In the genomic region with DNA sequence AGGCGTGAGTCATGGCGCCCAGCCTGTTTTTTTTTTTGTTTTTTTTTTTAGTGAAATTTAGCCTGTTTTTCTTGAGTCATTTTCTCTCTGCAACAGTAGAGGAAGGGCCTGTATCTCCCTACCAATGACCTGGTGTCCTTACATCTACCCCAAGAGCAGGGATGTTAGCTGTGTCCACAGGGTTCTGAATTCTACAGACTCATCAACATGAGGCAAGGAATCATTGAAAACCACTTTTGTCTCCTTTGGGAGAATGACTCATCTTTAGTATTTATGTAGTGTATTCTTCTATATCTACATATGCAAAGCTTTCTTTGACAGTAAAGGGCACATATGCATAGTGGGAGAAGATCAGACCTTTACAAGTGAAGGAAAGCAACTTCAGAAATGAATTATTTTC, we compare ENCODE assay signal across 18 cellular contexts.
"Had no signal": no experiment of that assay in that cellular context is flagged by ENCODE, and none has a peak within 500 bp of the region (broad histone marks: within the 10 kb centered on the region; RNA-seq: fewer than 3 reads in every experiment).

No MANE protein-coding gene starts in this region.

- H3K36me3 Mint-ChIP-seq: activated naive CD4-positive, alpha-beta T cell treated with anti-CD3 and anti-CD28 coated beads, Interleukin-2, amount 10 ng/mL, durations not matched to agents 7 days and 5 days had no signal

- ATAC-seq: activated CD4-positive, CD25-positive, alpha-beta regulatory T cell treated with anti-CD3 and anti-CD28 coated beads, Interleukin-2, amount 50 U/mL, for 24 hours; activated T-cell treated with anti-CD3 and anti-CD28 coated beads, Interleukin-2, amount 50 U/mL, for 4 hours; gastrocnemius medialis; heart left ventricle; right cardiac atrium; stimulated activated naive CD8-positive, alpha-beta T cell treated with anti-CD3 and anti-CD28 coated beads, Interleukin-15, amount 100 ng/mL, for 72 hours had no signal

- H3K36me3 ChIP-seq: gastrocnemius medialis, prostate gland, vagina had no signal

- H3K4me1 ChIP-seq: ascending aorta, prostate gland, vagina had no signal

- H3K9me3 Mint-ChIP-seq: activated naive CD4-positive, alpha-beta T cell treated with anti-CD3 and anti-CD28 coated beads, Interleukin-2, amount 10 ng/mL, durations not matched to agents 7 days and 5 days; activated T-cell treated with anti-CD3 and anti-CD28 coated beads, Interleukin-2, amount 50 U/mL, for 4 hours; stimulated activated naive CD8-positive, alpha-beta T cell treated with anti-CD3 and anti-CD28 coated beads, Interleukin-15, amount 100 ng/mL, for 72 hours had no signal

- H3K27me3 ChIP-seq: ascending aorta, dorsolateral prefrontal cortex, gastrocnemius medialis, heart left ventricle, vagina had no signal

- FAIRE-seq: small intestine had no signal

- H3K9me3 ChIP-seq: ascending aorta, gastrocnemius medialis, heart left ventricle, left ventricle myocardium inferior, prostate gland, vagina had no signal

- DNase-seq: activated CD4-positive, alpha-beta T cell treated with anti-CD3 and anti-CD28 coated beads, Interleukin-2, amount 50 U/mL, for 1 hour; activated CD8-positive, alpha-beta memory T cell treated with anti-CD3 and anti-CD28 coated beads, Interleukin-2, amount 50 U/mL, for 4 hours; activated naive CD4-positive, alpha-beta T cell treated with anti-CD3 and anti-CD28 coated beads, Interleukin-2, amount 10 ng/mL, durations not matched to agents 7 days and 5 days; activated T-cell treated with anti-CD3 and anti-CD28 coated beads, Interleukin-2, amount 50 U/mL, for 4 hours; dorsolateral prefrontal cortex; gastrocnemius medialis; heart left ventricle; left ventricle myocardium inferior; mammary epithelial cell; right cardiac atrium; small intestine; stimulated activated CD4-positive, alpha-beta T cell treated with anti-CD3 and anti-CD28 coated beads, Interleukin-4, amount 100 ng/mL, for 1 hour; stimulated activated naive CD8-positive, alpha-beta T cell treated with anti-CD3 and anti-CD28 coated beads, Interleukin-15, amount 100 ng/mL, for 72 hours; trophoblast cell had no signal

- H3K4me3 ChIP-seq: ascending aorta, dorsolateral prefrontal cortex, gastrocnemius medialis, heart left ventricle, left ventricle myocardium inferior, prostate gland, vagina had no signal

- H3K27ac ChIP-seq: ascending aorta, dorsolateral prefrontal cortex, gastrocnemius medialis, heart left ventricle, left ventricle myocardium inferior, prostate gland, vagina had no signal

- H3K27ac Mint-ChIP-seq: activated naive CD4-positive, alpha-beta T cell treated with anti-CD3 and anti-CD28 coated beads, Interleukin-2, amount 10 ng/mL, durations not matched to agents 7 days and 5 days; stimulated activated naive CD8-positive, alpha-beta T cell treated with anti-CD3 and anti-CD28 coated beads, Interleukin-15, amount 100 ng/mL, for 72 hours had no signal

- H3K4me1 Mint-ChIP-seq: activated naive CD4-positive, alpha-beta T cell treated with anti-CD3 and anti-CD28 coated beads, Interleukin-2, amount 10 ng/mL, durations not matched to agents 7 days and 5 days; stimulated activated naive CD8-positive, alpha-beta T cell treated with anti-CD3 and anti-CD28 coated beads, Interleukin-15, amount 100 ng/mL, for 72 hours had no signal

- H3K4me3 Mint-ChIP-seq: activated naive CD4-positive, alpha-beta T cell treated with anti-CD3 and anti-CD28 coated beads, Interleukin-2, amount 10 ng/mL, durations not matched to agents 7 days and 5 days; activated T-cell treated with anti-CD3 and anti-CD28 coated beads, Interleukin-2, amount 50 U/mL, for 4 hours; stimulated activated naive CD8-positive, alpha-beta T cell treated with anti-CD3 and anti-CD28 coated beads, Interleukin-15, amount 100 ng/mL, for 72 hours had no signal
